In genomic region chr7:135715673-135716072, GRCh38 we compare ENCODE assay signal across 32 cellular contexts. TPM values are rescaled to one million over a fixed set of nuclear protein-coding genes. Genes with fewer than 3 reads are reported as not detected.
"Had no signal": no experiment of that assay in that cellular context is flagged by ENCODE, and none has a peak within 500 bp of the region (broad histone marks: within the 10 kb centered on the region; RNA-seq: fewer than 3 reads in every experiment).

No MANE protein-coding gene starts in this region.

- H3K4me3 ChIP-seq: esophagus squamous epithelium, heart right ventricle, lower lobe of right lung, ovary, psoas muscle, skin epidermis, spleen, testis, tibial artery, vagina had no signal

- H3K4me1 ChIP-seq: lower lobe of right lung, psoas muscle, spleen had no signal

- H3K27me3 ChIP-seq: heart right ventricle, ovary, testis, tibial artery, vagina had no signal

- H3K27ac ChIP-seq: esophagus squamous epithelium, heart right ventricle, lower lobe of right lung, ovary, psoas muscle, skin epidermis, spleen, testis, tibial artery, vagina had no signal

- H3K9me3 ChIP-seq: esophagus squamous epithelium, heart right ventricle, lower lobe of right lung, ovary, psoas muscle, spleen, testis, tibial artery, vagina had no signal

- DNase-seq: cortex of kidney; effector memory CD8-positive, alpha-beta T cell; erythroblast; esophagus squamous epithelium; foreskin melanocyte; glutamatergic neuron; heart right ventricle; hippocampal formation; immature natural killer cell; islet precursor cell; kidney glomerular epithelial cell; left ventricle myocardium superior; lower lobe of right lung; natural killer cell; occipital lobe; ovary; posterior cingulate gyrus; psoas muscle; right cardiac atrium; spleen; stimulated activated CD4-positive, alpha-beta T cell treated with anti-CD3 and anti-CD28 coated beads, Interleukin-4, amount 100 ng/mL, for 4 hours; stimulated activated naive CD8-positive, alpha-beta T cell treated with anti-CD3 and anti-CD28 coated beads, Interleukin-15, Interleukin-2, amounts not matched to agents 100 U/mL and 50 U/mL, for 24 hours; substantia nigra; testis; tibial artery had no signal

- H3K36me3 ChIP-seq: esophagus squamous epithelium, heart right ventricle, lower lobe of right lung, ovary, spleen, tibial artery, vagina had no signal

- ATAC-seq: effector memory CD8-positive, alpha-beta T cell; left ventricle myocardium superior; psoas muscle; right cardiac atrium; stimulated activated memory B cell treated with anti-CD40 and anti-IgM and Interleukin-4, amounts not matched to agents 10 μg/mL and 1 μg/mL and 100 μg/mL, for 72 hours; stimulated activated naive CD8-positive, alpha-beta T cell treated with anti-CD3 and anti-CD28 coated beads, Interleukin-15, Interleukin-2, amounts not matched to agents 100 U/mL and 50 U/mL, for 24 hours had no signal

RNA-seq across cellular contexts. Expression of gene SLC13A4, which starts 12.3 kb away (rescaled TPM):
- total RNA-seq: dermis microvascular lymphatic vessel endothelial cell, mononuclear cell, natural killer cell, psoas muscle, renal cortical epithelial cell, vagina had no signal
- polyA plus RNA-seq: immature natural killer cell had no signal

RNA-seq across cellular contexts. Expression of gene FAM180A, which starts 32.9 kb away (rescaled TPM):
- total RNA-seq: dermis microvascular lymphatic vessel endothelial cell, mononuclear cell, natural killer cell, occipital lobe, renal cortical epithelial cell had no signal
- polyA plus RNA-seq: immature natural killer cell, neural cell had no signal
